ENCODE assay signal across 8 cellular contexts in the genomic region with DNA sequence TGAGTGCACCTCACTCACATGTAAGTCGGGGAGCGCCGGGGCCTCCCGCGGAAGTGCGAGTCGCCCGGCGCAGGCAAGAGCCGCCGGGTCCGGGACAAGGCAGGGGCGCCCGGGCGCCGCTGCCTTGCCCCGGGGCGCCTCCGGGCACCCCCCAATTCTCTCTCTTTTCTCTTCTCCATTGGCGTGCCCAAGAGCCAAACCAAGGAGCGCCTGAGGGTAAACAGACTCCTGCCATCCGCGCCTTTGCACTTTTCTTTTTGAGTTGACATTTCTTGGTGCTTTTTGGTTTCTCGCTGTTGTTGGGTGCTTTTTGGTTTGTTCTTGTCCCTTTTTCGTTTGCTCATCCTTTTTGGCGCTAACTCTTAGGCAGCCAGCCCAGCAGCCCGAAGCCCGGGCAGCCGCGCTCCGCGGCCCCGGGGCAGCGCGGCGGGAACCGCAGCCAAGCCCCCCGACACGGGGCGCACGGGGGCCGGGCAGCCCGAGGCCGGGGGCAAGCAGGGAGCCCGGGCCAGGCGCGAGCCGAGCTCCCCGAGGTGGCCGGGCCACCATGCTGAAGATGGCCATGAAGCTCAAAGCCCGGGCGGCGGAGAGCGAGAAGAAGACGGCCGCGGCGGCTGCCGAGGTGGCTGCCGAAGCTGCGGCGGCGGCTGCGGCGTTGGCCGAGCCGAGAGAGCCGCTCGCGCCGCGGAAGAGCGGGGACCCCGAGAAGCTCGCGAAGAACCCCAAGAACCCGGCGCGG. TPM values are rescaled to one million over a fixed set of nuclear protein-coding genes. Genes with fewer than 3 reads are reported as not detected.
A peak's percentile ranks its signal among the peaks of the same experiment; 100 is the strongest.
DNase-seq lines count a peak whose midpoint lies in the region; ATAC-seq and TF ChIP-seq lines count a peak whose summit lies in the region.

No MANE protein-coding gene starts in this region.

- H3K36me3 Mint-ChIP-seq in activated T-helper 17 cell treated with anti-CD3 and anti-CD28 coated beads, Interleukin-2, amount 50 U/mL, for 72 hours (ENCODE audit: low read depth): peaks cover 26% of the 10 kb centered on the region

- no peaks in the 10 kb centered on the region for H3K9me3 ChIP-seq in stomach

- no peaks in the 10 kb centered on the region for H3K9me3 Mint-ChIP-seq in activated T-helper 17 cell treated with anti-CD3 and anti-CD28 coated beads, Interleukin-2, amount 50 U/mL, for 72 hours

- 31 to 61% (median 52%) methylated on average over 66 to 79 of the region's 79 CpGs for WGBS in stomach, 5 donors

- peaks cover 12% of the 10 kb centered on the region for H3K4me1 Mint-ChIP-seq in activated T-helper 17 cell treated with anti-CD3 and anti-CD28 coated beads, Interleukin-2, amount 50 U/mL, for 72 hours

- H3K4me3 Mint-ChIP-seq in activated T-helper 17 cell treated with anti-CD3 and anti-CD28 coated beads, Interleukin-2, amount 50 U/mL, for 72 hours: peak overlapping the region; percentile 77

- no peaks in the 10 kb centered on the region for H3K27me3 ChIP-seq in stomach

- no peak for TF ChIP-seq CTCF in stomach (IDR thresholded peaks at IDR 0.05)

- H3K4me3 ChIP-seq in iPS-11a (ENCODE audit: low read depth, low read length): peak overlapping the region; percentile 83
- H3K4me3 ChIP-seq in stomach: peak overlapping the region; percentile 68 to 89 (median 81)

- no peak for TF ChIP-seq POLR2A in stomach (IDR thresholded peaks at IDR 0.05)

- no peaks in the 10 kb centered on the region for H3K27me3 Mint-ChIP-seq in activated T-helper 17 cell treated with anti-CD3 and anti-CD28 coated beads, Interleukin-2, amount 50 U/mL, for 72 hours

- peak overlapping the region; percentile 77 for H3K27ac Mint-ChIP-seq in activated T-helper 17 cell treated with anti-CD3 and anti-CD28 coated beads, Interleukin-2, amount 50 U/mL, for 72 hours

- H3K4me1 ChIP-seq in stomach: peaks cover 17 to 27% (median 23%) of the 10 kb centered on the region in 4 donors

- H3K36me3 ChIP-seq in stomach: no peaks in the 10 kb centered on the region

- ATAC-seq in activated T-helper 17 cell treated with anti-CD3 and anti-CD28 coated beads, Interleukin-2, amount 50 U/mL, for 72 hours (replicated peaks): no peak
- no peak for ATAC-seq in HG02970 (IDR thresholded peaks at IDR 0.05; ENCODE audit: low FRiP score, unreplicated experiment)

- no peak for TF ChIP-seq EP300 in stomach (IDR thresholded peaks at IDR 0.05)

- peak overlapping the region; percentile 98 to 100 (median 99) for H3K27ac ChIP-seq in stomach

- intact Hi-C loops in stomach (cut with DNase I; ENCODE audit: low total_unique reads): no loop called here

- DNase-seq in activated CD8-positive, alpha-beta memory T cell treated with anti-CD3 and anti-CD28 coated beads, Interleukin-2, amount 50 U/mL, for 4 hours: peak; percentile 27
- DNase-seq in activated CD8-positive, alpha-beta memory T cell treated with anti-CD3 and anti-CD28 coated beads for 24 hours: no peak
- DNase-seq in stomach (no peak), OCI-M2 (lab: John Stamatoyannopoulos, UW; ENCODE audit: unreplicated experiment) (no peak)
- DNase-seq in effector CD8-positive, alpha-beta T cell (lab: John Stamatoyannopoulos, UW): no peak

RNA-seq across cellular contexts. Expression of a gene that starts 37.0 kb away (rescaled TPM):
- 100 to 1,000 TPM; 412 to 688 TPM for total RNA-seq in activated T-helper 17 cell treated with anti-CD3 and anti-CD28 coated beads, Interleukin-2, amount 50 U/mL, for 72 hours
- 1,000 to 10,000 TPM in 1 of 5 donors, 100 to 1,000 TPM in 4; 306 to 1,010 (median 502) TPM for total RNA-seq in stomach
- 100 to 1,000 TPM; 794 to 911 (median 842) TPM for polyA plus RNA-seq in stomach

RNA-seq across cellular contexts. Expression of a gene that starts 38.8 kb away (rescaled TPM):
- total RNA-seq in activated T-helper 17 cell treated with anti-CD3 and anti-CD28 coated beads, Interleukin-2, amount 50 U/mL, for 72 hours: 1 to 10 TPM; 1.0 to 1.3 TPM
- total RNA-seq in stomach: 10 to 100 TPM in 1 of 5 donors, 1 to 10 TPM in 1, under 1 TPM in 1, not detected in 2; 0.92 to 45.5 (median 2.6) TPM
- under 1 TPM in 1 of 3 donors, not detected in 2; 0.15 TPM for polyA plus RNA-seq in stomach
